In genomic region chr13:24618219-24618955, GRCh38 we compare ENCODE assay signal across 8 cellular contexts.
DNase-seq lines count a peak whose midpoint lies in the region; ATAC-seq lines count a peak whose summit lies in the region.

No MANE protein-coding gene starts in this region.

- peak; percentile 90 for ATAC-seq in GM21825 (IDR thresholded peaks at IDR 0.05; ENCODE audit: unreplicated experiment)
- no peak for ATAC-seq in Right ventricle myocardium inferior

- intact Hi-C loops in Right ventricle myocardium inferior (cut with DNase I): no loop called here

- DNase-seq in Daoy (ENCODE audit: low read depth): peak; percentile 28
- DNase-seq in NK-92 treated with Interleukin-12 subunit alpha and Interleukin-12 subunit beta, amount 100 ng/mL, for 24 hours (lab: John Stamatoyannopoulos, UW): peak; percentile 92
- peak; percentile 45 for DNase-seq in activated effector memory CD4-positive, alpha-beta T cell treated with Interleukin-2 at 50 U/mL for 16 hours
- peak; percentile 26 for DNase-seq in stimulated activated CD4-positive, alpha-beta T cell treated with anti-CD3 and anti-CD28 coated beads, Interleukin-2, amount 100 ng/mL, for 4 hours (ENCODE audit: low read depth)
- no peak for DNase-seq in DMS79 treated with DMSO at 0.1 percent for 48 hours (lab: John Stamatoyannopoulos, UW)
- DNase-seq in NCI-H345 (lab: John Stamatoyannopoulos, UW): no peak
- no peak for DNase-seq in Right ventricle myocardium inferior (ENCODE audit: missing footprints)

Comparison
In these comparisons a context has a peak if more than half of its experiments do, and no peak if none do; other contexts are left out.
1. DNase-seq: peak in Daoy (single experiment), NK-92 treated with Interleukin-12 subunit alpha and Interleukin-12 subunit beta, amount 100 ng/mL, for 24 hours (single experiment), activated effector memory CD4-positive, alpha-beta T cell treated with Interleukin-2 at 50 U/mL for 16 hours (single experiment) and stimulated activated CD4-positive, alpha-beta T cell treated with anti-CD3 and anti-CD28 coated beads, Interleukin-2, amount 100 ng/mL, for 4 hours (single experiment); none in DMS79 treated with DMSO at 0.1 percent for 48 hours (single experiment), NCI-H345 (single experiment) and Right ventricle myocardium inferior (single experiment).